16 cellular contexts compared by ENCODE assay signal in the genomic region with DNA sequence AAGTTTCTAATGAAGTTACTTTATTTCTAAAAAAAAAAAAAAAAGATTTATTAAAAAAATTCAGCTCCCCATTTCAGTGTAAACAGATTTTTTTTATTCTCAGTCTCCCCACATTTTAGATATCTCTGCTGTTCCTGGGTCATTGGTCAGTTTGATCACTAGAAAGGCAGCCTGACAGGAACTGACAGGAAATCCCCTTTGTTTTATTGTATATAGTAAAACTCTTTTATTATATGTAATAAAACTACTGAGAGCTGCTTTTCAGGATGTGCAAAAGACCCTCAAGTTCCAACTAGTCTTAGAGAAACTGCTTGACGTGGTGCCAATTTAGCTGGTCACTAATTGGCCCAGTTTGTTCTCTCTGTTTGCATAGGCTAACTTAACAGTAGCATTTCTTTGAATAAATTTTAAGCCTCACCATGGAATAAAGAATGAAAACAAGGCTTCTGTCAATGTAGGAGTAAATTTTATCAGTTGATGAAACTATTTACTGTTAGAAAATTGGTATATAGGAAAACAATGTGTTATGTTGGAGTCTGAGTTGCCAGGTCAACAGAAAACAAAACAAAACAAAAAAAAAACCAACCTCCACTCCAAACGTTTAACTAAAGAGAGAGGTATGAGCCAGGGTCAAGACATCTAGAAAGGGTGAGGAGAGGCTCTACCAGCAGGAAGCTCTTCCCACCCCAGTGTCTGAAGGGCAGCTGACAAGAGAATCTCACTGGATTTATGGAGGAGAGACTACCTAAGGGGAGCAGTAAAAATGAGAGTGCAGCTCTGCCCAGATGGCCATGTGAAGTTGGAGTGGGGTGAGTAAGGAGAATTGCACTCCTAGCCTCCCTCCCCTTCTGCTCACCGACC.
DNase-seq lines count a peak whose midpoint lies in the region; ATAC-seq and TF ChIP-seq lines count a peak whose summit lies in the region.
"Had no signal": no experiment of that assay in that cellular context is flagged by ENCODE, and none has a peak within 500 bp of the region (broad histone marks: within the 10 kb centered on the region; RNA-seq: fewer than 3 reads in every experiment).

No MANE protein-coding gene starts in this region.

- H3K27me3 Mint-ChIP-seq in activated T-helper 17 cell treated with anti-CD3 and anti-CD28 coated beads, Interleukin-2, amount 50 U/mL, for 72 hours = peaks cover 7% of the 10 kb centered on the region

- H3K4me1 ChIP-seq in spleen = no peaks in the 10 kb centered on the region

- intact Hi-C loops in left colon (cut with DNase I, micrococcal nuclease) = no loop called here
- intact Hi-C loops in spleen (cut with DNase I; ENCODE audit: low total_unique reads) = no loop called here

- no peak overlapping the region for H3K4me3 Mint-ChIP-seq in activated T-helper 17 cell treated with anti-CD3 and anti-CD28 coated beads, Interleukin-2, amount 50 U/mL, for 72 hours
- H3K4me3 Mint-ChIP-seq: CD8-positive, alpha-beta T cell had no signal

- no peak for TF ChIP-seq POLR2A in spleen (IDR thresholded peaks at IDR 0.05)

- no peak overlapping the region for H3K4me3 ChIP-seq in spleen
- H3K4me3 ChIP-seq: K562 had no signal

- WGBS in spleen, 5 donors = 66 to 83% (median 75%) methylated on average over 3 of the region's 3 CpGs

- H3K4me1 Mint-ChIP-seq in activated T-helper 17 cell treated with anti-CD3 and anti-CD28 coated beads, Interleukin-2, amount 50 U/mL, for 72 hours = no peaks in the 10 kb centered on the region

- H3K27ac ChIP-seq in spleen = no peak overlapping the region
- H3K27ac ChIP-seq: 22Rv1, HL-60 had no signal

- no peaks in the 10 kb centered on the region for H3K36me3 ChIP-seq in spleen

- no peak for TF ChIP-seq CTCF in spleen (IDR thresholded peaks at IDR 0.05 in 8 of 11, conservative IDR thresholded peaks at IDR 0.05 in 3 of 11)

- no peak overlapping the region for H3K27ac Mint-ChIP-seq in activated T-helper 17 cell treated with anti-CD3 and anti-CD28 coated beads, Interleukin-2, amount 50 U/mL, for 72 hours
- H3K27ac Mint-ChIP-seq: CD8-positive, alpha-beta T cell had no signal

- ATAC-seq in left colon (peak; percentile 95), SK-N-SH treated with all-trans-retinoic acid at 6 μM for 48 hours (no peak)
- no peak for ATAC-seq in activated T-helper 17 cell treated with anti-CD3 and anti-CD28 coated beads, Interleukin-2, amount 50 U/mL, for 72 hours (replicated peaks)
- ATAC-seq: CD8-positive, alpha-beta T cell; K562; PC-3 had no signal

- peak; percentile 42 for DNase-seq in DMS 273 (lab: John Stamatoyannopoulos, UW; ENCODE audit: unreplicated experiment)
- no peak for DNase-seq in DMS 273 treated with DMSO at 0.1 percent for 48 hours (lab: John Stamatoyannopoulos, UW)
- DNase-seq in NCI-H524 treated with DMSO at 0.1 percent for 48 hours (lab: John Stamatoyannopoulos, UW) = peak; percentile 47
- peak; percentile 40 to 63 for DNase-seq in left colon
- peak; percentile 24 for DNase-seq in retina
- DNase-seq in spleen = no peak
- DNase-seq: CD8-positive, alpha-beta T cell; NCI-H1048; NCI-H187; NCI-H510A treated with DMSO at 0.1 percent for 48 hours; PC-3 had no signal

- H3K27me3 ChIP-seq in spleen (replicated peaks in 1 of 7) = no peaks in the 10 kb centered on the region

- no peaks in the 10 kb centered on the region for H3K36me3 Mint-ChIP-seq in activated T-helper 17 cell treated with anti-CD3 and anti-CD28 coated beads, Interleukin-2, amount 50 U/mL, for 72 hours (ENCODE audit: low read depth)
- H3K36me3 Mint-ChIP-seq: CD8-positive, alpha-beta T cell had no signal

- H3K9me3 ChIP-seq in spleen = no peaks in the 10 kb centered on the region

- H3K9me3 Mint-ChIP-seq in activated T-helper 17 cell treated with anti-CD3 and anti-CD28 coated beads, Interleukin-2, amount 50 U/mL, for 72 hours = no peaks in the 10 kb centered on the region
- H3K9me3 Mint-ChIP-seq: CD8-positive, alpha-beta T cell had no signal

TF ChIP-seq in SK-N-SH treated with all-trans-retinoic acid at 6 μM for 48 hours, 23 proteins besides CTCF, POLR2A, EP300 and RAD21:
- TF ChIP-seq, protein P1, sequence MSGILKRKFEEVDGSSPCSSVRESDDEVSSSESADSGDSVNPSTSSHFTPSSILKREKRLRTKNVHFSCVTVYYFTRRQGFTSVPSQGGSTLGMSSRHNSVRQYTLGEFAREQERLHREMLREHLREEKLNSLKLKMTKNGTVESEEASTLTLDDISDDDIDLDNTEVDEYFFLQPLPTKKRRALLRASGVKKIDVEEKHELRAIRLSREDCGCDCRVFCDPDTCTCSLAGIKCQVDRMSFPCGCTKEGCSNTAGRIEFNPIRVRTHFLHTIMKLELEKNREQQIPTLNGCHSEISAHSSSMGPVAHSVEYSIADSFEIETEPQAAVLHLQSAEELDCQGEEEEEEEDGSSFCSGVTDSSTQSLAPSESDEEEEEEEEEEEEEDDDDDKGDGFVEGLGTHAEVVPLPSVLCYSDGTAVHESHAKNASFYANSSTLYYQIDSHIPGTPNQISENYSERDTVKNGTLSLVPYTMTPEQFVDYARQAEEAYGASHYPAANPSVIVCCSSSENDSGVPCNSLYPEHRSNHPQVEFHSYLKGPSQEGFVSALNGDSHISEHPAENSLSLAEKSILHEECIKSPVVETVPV (CRISPR knock-in tag; IDR thresholded peaks at IDR 0.05) = no peak
- TF ChIP-seq, protein P2, sequence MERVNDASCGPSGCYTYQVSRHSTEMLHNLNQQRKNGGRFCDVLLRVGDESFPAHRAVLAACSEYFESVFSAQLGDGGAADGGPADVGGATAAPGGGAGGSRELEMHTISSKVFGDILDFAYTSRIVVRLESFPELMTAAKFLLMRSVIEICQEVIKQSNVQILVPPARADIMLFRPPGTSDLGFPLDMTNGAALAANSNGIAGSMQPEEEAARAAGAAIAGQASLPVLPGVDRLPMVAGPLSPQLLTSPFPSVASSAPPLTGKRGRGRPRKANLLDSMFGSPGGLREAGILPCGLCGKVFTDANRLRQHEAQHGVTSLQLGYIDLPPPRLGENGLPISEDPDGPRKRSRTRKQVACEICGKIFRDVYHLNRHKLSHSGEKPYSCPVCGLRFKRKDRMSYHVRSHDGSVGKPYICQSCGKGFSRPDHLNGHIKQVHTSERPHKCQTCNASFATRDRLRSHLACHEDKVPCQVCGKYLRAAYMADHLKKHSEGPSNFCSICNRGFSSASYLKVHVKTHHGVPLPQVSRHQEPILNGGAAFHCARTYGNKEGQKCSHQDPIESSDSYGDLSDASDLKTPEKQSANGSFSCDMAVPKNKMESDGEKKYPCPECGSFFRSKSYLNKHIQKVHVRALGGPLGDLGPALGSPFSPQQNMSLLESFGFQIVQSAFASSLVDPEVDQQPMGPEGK (CRISPR knock-in tag; IDR thresholded peaks at IDR 0.05; ENCODE audit: borderline replicate concordance) = no peak
- TF ChIP-seq, protein P3, sequence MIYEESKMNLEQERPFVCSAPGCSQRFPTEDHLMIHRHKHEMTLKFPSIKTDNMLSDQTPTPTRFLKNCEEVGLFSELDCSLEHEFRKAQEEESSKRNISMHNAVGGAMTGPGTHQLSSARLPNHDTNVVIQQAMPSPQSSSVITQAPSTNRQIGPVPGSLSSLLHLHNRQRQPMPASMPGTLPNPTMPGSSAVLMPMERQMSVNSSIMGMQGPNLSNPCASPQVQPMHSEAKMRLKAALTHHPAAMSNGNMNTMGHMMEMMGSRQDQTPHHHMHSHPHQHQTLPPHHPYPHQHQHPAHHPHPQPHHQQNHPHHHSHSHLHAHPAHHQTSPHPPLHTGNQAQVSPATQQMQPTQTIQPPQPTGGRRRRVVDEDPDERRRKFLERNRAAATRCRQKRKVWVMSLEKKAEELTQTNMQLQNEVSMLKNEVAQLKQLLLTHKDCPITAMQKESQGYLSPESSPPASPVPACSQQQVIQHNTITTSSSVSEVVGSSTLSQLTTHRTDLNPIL (CRISPR knock-in tag; IDR thresholded peaks at IDR 0.05; ENCODE audit: low read depth) = no peak
- TF ChIP-seq ARNTL (CRISPR knock-in tag; IDR thresholded peaks at IDR 0.05; ENCODE audit: borderline replicate concordance, low read depth) (no peak), ZNF70 (CRISPR knock-in tag; IDR thresholded peaks at IDR 0.05) (no peak), ZFP30 (CRISPR knock-in tag; IDR thresholded peaks at IDR 0.05) (no peak), ZNF8 (CRISPR knock-in tag; IDR thresholded peaks at IDR 0.05) (no peak), ISL1 (CRISPR knock-in tag; IDR thresholded peaks at IDR 0.05) (no peak), ZC3H10 (CRISPR knock-in tag; IDR thresholded peaks at IDR 0.05) (no peak), PPARA (CRISPR knock-in tag; IDR thresholded peaks at IDR 0.05; ENCODE audit: borderline replicate concordance) (no peak), RARB (CRISPR knock-in tag; IDR thresholded peaks at IDR 0.05) (no peak), CSDC2 (CRISPR knock-in tag; IDR thresholded peaks at IDR 0.05) (no peak), ESRRG (CRISPR knock-in tag; IDR thresholded peaks at IDR 0.05) (no peak), BACH2 (CRISPR knock-in tag; IDR thresholded peaks at IDR 0.05; ENCODE audit: borderline replicate concordance) (no peak), SNAI2 (CRISPR knock-in tag; IDR thresholded peaks at IDR 0.05) (no peak)
- TF ChIP-seq, protein P4, sequence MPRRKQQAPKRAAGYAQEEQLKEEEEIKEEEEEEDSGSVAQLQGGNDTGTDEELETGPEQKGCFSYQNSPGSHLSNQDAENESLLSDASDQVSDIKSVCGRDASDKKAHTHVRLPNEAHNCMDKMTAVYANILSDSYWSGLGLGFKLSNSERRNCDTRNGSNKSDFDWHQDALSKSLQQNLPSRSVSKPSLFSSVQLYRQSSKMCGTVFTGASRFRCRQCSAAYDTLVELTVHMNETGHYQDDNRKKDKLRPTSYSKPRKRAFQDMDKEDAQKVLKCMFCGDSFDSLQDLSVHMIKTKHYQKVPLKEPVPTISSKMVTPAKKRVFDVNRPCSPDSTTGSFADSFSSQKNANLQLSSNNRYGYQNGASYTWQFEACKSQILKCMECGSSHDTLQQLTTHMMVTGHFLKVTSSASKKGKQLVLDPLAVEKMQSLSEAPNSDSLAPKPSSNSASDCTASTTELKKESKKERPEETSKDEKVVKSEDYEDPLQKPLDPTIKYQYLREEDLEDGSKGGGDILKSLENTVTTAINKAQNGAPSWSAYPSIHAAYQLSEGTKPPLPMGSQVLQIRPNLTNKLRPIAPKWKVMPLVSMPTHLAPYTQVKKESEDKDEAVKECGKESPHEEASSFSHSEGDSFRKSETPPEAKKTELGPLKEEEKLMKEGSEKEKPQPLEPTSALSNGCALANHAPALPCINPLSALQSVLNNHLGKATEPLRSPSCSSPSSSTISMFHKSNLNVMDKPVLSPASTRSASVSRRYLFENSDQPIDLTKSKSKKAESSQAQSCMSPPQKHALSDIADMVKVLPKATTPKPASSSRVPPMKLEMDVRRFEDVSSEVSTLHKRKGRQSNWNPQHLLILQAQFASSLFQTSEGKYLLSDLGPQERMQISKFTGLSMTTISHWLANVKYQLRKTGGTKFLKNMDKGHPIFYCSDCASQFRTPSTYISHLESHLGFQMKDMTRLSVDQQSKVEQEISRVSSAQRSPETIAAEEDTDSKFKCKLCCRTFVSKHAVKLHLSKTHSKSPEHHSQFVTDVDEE (CRISPR knock-in tag; IDR thresholded peaks at IDR 0.05) = no peak

Comparison
In these comparisons a context has a peak if more than half of its experiments do, and no peak if none do; other contexts are left out.
1. DNase-seq: peak in DMS 273 (single experiment), NCI-H524 treated with DMSO at 0.1 percent for 48 hours (single experiment), left colon (2 of 2) and retina (single experiment); none in DMS 273 treated with DMSO at 0.1 percent for 48 hours (single experiment) and spleen (single experiment).